23 cellular contexts compared by ENCODE assay signal in genomic region chr15:25250906-25251622, GRCh38.
DNase-seq lines count a peak whose midpoint lies in the region; ATAC-seq and TF ChIP-seq lines count a peak whose summit lies in the region.
"Had no signal": no experiment of that assay in that cellular context is flagged by ENCODE, and none has a peak within 500 bp of the region (broad histone marks: within the 10 kb centered on the region; RNA-seq: fewer than 3 reads in every experiment).

No MANE protein-coding gene starts in this region.

- TF ChIP-seq POLR2A in suprapubic skin (IDR thresholded peaks at IDR 0.05), result no peak

- POLR2A ChIA-PET in WTC11 (lab: Charles Lee), result no interaction called here

- peaks cover 49% of the 10 kb centered on the region for H3K36me3 Mint-ChIP-seq in WTC11

- WGBS in heart right ventricle, 2 donors, result 86 to 91% methylated on average over 14 of the region's 14 CpGs
- WGBS in suprapubic skin, result 96% methylated on average over 9 of the region's 14 CpGs

- intact Hi-C loops in Right ventricle myocardium superior (cut with DNase I) (no loop called here), heart right ventricle (cut with DNase I) (no loop called here)

- peak; percentile 9 for DNase-seq in Right ventricle myocardium superior
- no peak for DNase-seq in heart right ventricle
- peak; percentile 2 for DNase-seq in WTC11 (ENCODE audit: low spot score)
- peak; percentile 29 for DNase-seq in islet precursor cell
- peak; percentile 42 to 60 for DNase-seq in suprapubic skin (ENCODE audit: low spot score in 2 of 2)
- DNase-seq in NCI-H2107 treated with DMSO at 0.1 percent for 48 hours (lab: John Stamatoyannopoulos, UW; ENCODE audit: unreplicated experiment), result no peak
- no peak for DNase-seq in NCI-H748 treated with DMSO at 0.1 percent for 48 hours (lab: John Stamatoyannopoulos, UW)
- DNase-seq: C1 segment of cervical spinal cord; cerebellar nuclear complex; IMR-90; kidney glomerular epithelial cell; mesenchymal stem cell; NCI-H1105 treated with DMSO at 0.1 percent for 48 hours; NCI-H2081 treated with DMSO at 0.1 percent for 48 hours; NCI-H446 treated with DMSO at 0.1 percent for 48 hours; occipital lobe; PC-3; stimulated activated naive CD4-positive, alpha-beta T cell treated with Interleukin-2 at 50 U/mL for 16 hours had no signal

- H3K4me1 ChIP-seq in heart right ventricle, result no peaks in the 10 kb centered on the region
- no peaks in the 10 kb centered on the region for H3K4me1 ChIP-seq in suprapubic skin
- H3K4me1 ChIP-seq: SJSA1 had no signal

- H3K27ac Mint-ChIP-seq in WTC11, result no peak overlapping the region
- H3K27ac Mint-ChIP-seq: activated naive CD8-positive, alpha-beta T cell; activated T-helper 1 cell treated with anti-CD3 and anti-CD28 coated beads, Interleukin-12 subunit alpha, Interleukin-12 subunit beta, Interleukin-2, Interleukin-4 antibody, amounts not matched to agents 30 ng/mL and 10 ng/mL and 1 ng/mL, durations not matched to agents 14 hours and 24 hours and 36 hours had no signal

- peaks cover 10% of the 10 kb centered on the region; the same call in 1 of the 2 replicates for H3K27me3 Mint-ChIP-seq in WTC11 (ENCODE audit: low read depth)
- H3K27me3 Mint-ChIP-seq: activated naive CD8-positive, alpha-beta T cell had no signal

- CTCF ChIA-PET in WTC11 (lab: Charles Lee), result no interaction called here

- H3K9me3 ChIP-seq in heart right ventricle (peaks cover 0 to 86% (median 3%) of the 10 kb centered on the region in 11 donors), suprapubic skin (peaks cover 35% of the 10 kb centered on the region)
- H3K9me3 ChIP-seq: SJSA1 had no signal

- no peak overlapping the region for H3K4me3 ChIP-seq in heart right ventricle
- no peak overlapping the region for H3K4me3 ChIP-seq in suprapubic skin
- H3K4me3 ChIP-seq: SJSA1, thoracic aorta had no signal

- no peaks in the 10 kb centered on the region for H3K4me1 Mint-ChIP-seq in WTC11

- no peak for TF ChIP-seq EP300 in suprapubic skin (IDR thresholded peaks at IDR 0.05)

- H3K27ac ChIP-seq in heart right ventricle (no peak overlapping the region), suprapubic skin (no peak overlapping the region)
- H3K27ac ChIP-seq: SJSA1, thoracic aorta had no signal

- H3K27me3 ChIP-seq in heart right ventricle (no peaks in the 10 kb centered on the region), suprapubic skin (no peaks in the 10 kb centered on the region)
- H3K27me3 ChIP-seq: SJSA1 had no signal

- ATAC-seq in Right ventricle myocardium superior (ENCODE audit: poor library complexity), result no peak
- no peak for ATAC-seq in heart right ventricle
- no peak for ATAC-seq in WTC11
- no peak for ATAC-seq in GM19452 (IDR thresholded peaks at IDR 0.05; ENCODE audit: unreplicated experiment)
- ATAC-seq: PC-3 had no signal

- TF ChIP-seq CTCF in heart right ventricle (IDR thresholded peaks at IDR 0.05), result no peak
- TF ChIP-seq CTCF in WTC11 (IDR thresholded peaks at IDR 0.05), result no peak
- no peak for TF ChIP-seq CTCF in suprapubic skin (IDR thresholded peaks at IDR 0.05)

- H3K36me3 ChIP-seq in heart right ventricle (peaks cover 0 to 5% (median 0%) of the 10 kb centered on the region in 9 donors), suprapubic skin (no peaks in the 10 kb centered on the region)
- H3K36me3 ChIP-seq: SJSA1, thoracic aorta had no signal

- H3K9me3 Mint-ChIP-seq in WTC11, result peaks cover 54% of the 10 kb centered on the region

- H3K4me3 Mint-ChIP-seq in WTC11, result no peak overlapping the region
- H3K4me3 Mint-ChIP-seq: activated naive CD8-positive, alpha-beta T cell; activated T-helper 1 cell treated with anti-CD3 and anti-CD28 coated beads, Interleukin-12 subunit alpha, Interleukin-12 subunit beta, Interleukin-2, Interleukin-4 antibody, amounts not matched to agents 30 ng/mL and 10 ng/mL and 1 ng/mL, durations not matched to agents 14 hours and 24 hours and 36 hours had no signal

TF ChIP-seq in WTC11, 78 proteins besides CTCF, POLR2A, EP300 and RAD21 (continues in another document):
- TF ChIP-seq, protein P1, sequence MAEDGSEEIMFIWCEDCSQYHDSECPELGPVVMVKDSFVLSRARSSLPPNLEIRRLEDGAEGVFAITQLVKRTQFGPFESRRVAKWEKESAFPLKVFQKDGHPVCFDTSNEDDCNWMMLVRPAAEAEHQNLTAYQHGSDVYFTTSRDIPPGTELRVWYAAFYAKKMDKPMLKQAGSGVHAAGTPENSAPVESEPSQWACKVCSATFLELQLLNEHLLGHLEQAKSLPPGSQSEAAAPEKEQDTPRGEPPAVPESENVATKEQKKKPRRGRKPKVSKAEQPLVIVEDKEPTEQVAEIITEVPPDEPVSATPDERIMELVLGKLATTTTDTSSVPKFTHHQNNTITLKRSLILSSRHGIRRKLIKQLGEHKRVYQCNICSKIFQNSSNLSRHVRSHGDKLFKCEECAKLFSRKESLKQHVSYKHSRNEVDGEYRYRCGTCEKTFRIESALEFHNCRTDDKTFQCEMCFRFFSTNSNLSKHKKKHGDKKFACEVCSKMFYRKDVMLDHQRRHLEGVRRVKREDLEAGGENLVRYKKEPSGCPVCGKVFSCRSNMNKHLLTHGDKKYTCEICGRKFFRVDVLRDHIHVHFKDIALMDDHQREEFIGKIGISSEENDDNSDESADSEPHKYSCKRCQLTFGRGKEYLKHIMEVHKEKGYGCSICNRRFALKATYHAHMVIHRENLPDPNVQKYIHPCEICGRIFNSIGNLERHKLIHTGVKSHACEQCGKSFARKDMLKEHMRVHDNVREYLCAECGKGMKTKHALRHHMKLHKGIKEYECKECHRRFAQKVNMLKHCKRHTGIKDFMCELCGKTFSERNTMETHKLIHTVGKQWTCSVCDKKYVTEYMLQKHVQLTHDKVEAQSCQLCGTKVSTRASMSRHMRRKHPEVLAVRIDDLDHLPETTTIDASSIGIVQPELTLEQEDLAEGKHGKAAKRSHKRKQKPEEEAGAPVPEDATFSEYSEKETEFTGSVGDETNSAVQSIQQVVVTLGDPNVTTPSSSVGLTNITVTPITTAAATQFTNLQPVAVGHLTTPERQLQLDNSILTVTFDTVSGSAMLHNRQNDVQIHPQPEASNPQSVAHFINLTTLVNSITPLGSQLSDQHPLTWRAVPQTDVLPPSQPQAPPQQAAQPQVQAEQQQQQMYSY (CRISPR knock-in tag; IDR thresholded peaks at IDR 0.05), result no peak
- TF ChIP-seq TEAD4 (CRISPR knock-in tag; IDR thresholded peaks at IDR 0.05), result no peak
- TF ChIP-seq PRRX2 (CRISPR knock-in tag; IDR thresholded peaks at IDR 0.05), result no peak
- TF ChIP-seq, protein P2, sequence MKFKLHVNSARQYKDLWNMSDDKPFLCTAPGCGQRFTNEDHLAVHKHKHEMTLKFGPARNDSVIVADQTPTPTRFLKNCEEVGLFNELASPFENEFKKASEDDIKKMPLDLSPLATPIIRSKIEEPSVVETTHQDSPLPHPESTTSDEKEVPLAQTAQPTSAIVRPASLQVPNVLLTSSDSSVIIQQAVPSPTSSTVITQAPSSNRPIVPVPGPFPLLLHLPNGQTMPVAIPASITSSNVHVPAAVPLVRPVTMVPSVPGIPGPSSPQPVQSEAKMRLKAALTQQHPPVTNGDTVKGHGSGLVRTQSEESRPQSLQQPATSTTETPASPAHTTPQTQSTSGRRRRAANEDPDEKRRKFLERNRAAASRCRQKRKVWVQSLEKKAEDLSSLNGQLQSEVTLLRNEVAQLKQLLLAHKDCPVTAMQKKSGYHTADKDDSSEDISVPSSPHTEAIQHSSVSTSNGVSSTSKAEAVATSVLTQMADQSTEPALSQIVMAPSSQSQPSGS (CRISPR knock-in tag; IDR thresholded peaks at IDR 0.05; ENCODE audit: borderline replicate concordance, low read depth), result no peak
- no peak for TF ChIP-seq TP53 (CRISPR knock-in tag; IDR thresholded peaks at IDR 0.05)
- no peak for TF ChIP-seq JAZF1 (CRISPR knock-in tag; IDR thresholded peaks at IDR 0.05)
- TF ChIP-seq SOX15 (CRISPR knock-in tag; IDR thresholded peaks at IDR 0.05), result no peak
- TF ChIP-seq NFYB (CRISPR knock-in tag; conservative IDR thresholded peaks at IDR 0.05; ENCODE audit: low read depth), result no peak
- TF ChIP-seq ELF4 (CRISPR knock-in tag; IDR thresholded peaks at IDR 0.05; ENCODE audit: low read depth), result no peak
- TF ChIP-seq ESRRA (CRISPR knock-in tag; IDR thresholded peaks at IDR 0.05; ENCODE audit: borderline replicate concordance), result no peak
- TF ChIP-seq NR3C1 (CRISPR knock-in tag; conservative IDR thresholded peaks at IDR 0.05; ENCODE audit: low read depth), result no peak
- TF ChIP-seq GRHL2 (CRISPR knock-in tag; IDR thresholded peaks at IDR 0.05; ENCODE audit: insufficient replicate concordance, severe bottlenecking), result no peak
- TF ChIP-seq OVOL2 (CRISPR knock-in tag; IDR thresholded peaks at IDR 0.05; ENCODE audit: borderline replicate concordance), result no peak
- TF ChIP-seq, protein P3, sequence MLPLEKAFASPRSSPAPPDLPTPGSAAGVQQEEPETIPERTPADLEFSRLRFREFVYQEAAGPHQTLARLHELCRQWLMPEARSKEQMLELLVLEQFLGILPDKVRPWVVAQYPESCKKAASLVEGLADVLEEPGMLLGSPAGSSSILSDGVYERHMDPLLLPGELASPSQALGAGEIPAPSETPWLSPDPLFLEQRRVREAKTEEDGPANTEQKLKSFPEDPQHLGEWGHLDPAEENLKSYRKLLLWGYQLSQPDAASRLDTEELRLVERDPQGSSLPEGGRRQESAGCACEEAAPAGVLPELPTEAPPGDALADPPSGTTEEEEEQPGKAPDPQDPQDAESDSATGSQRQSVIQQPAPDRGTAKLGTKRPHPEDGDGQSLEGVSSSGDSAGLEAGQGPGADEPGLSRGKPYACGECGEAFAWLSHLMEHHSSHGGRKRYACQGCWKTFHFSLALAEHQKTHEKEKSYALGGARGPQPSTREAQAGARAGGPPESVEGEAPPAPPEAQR (CRISPR knock-in tag; IDR thresholded peaks at IDR 0.05), result no peak
- TF ChIP-seq SMAD4 (CRISPR knock-in tag; IDR thresholded peaks at IDR 0.05), result no peak

Comparison
In these comparisons a context has a peak if more than half of its experiments do, and no peak if none do; other contexts are left out.
1. DNase-seq: peak in Right ventricle myocardium superior (single experiment), WTC11 (single experiment), islet precursor cell (single experiment) and suprapubic skin (2 of 2); none in heart right ventricle (0 of 2), NCI-H2107 treated with DMSO at 0.1 percent for 48 hours (single experiment) and NCI-H748 treated with DMSO at 0.1 percent for 48 hours (single experiment).